In the genomic region with DNA sequence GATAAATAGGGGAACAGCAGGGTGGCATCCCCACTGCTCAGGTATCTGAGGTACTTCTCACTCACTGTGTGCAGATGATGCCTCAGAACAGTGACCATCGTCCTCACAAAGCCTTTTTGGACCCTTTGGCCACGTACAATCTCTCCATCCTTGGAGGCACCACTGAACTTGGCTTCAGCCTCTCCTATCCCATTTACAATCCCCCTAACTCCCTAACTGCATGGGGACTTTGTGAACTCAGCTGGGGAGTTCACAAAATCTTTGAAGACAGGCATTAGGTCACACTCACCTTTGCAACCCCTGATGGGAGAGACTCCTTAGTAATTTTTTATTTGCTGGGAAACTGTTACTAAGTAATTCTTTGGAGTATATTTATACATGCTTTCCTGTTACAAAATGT, we compare ENCODE assay signal across 19 cellular contexts.
"Had no signal": no experiment of that assay in that cellular context is flagged by ENCODE, and none has a peak within 500 bp of the region (broad histone marks: within the 10 kb centered on the region; RNA-seq: fewer than 3 reads in every experiment).

No MANE protein-coding gene starts in this region.

- H3K4me3 Mint-ChIP-seq: endodermal cell; mesothelial cell of epicardium; natural killer cell treated with Interleukin-12 subunit alpha and Interleukin-12 subunit beta and Interleukin-15 and Interleukin-18, amount 100 ng/mL, for 72 hours; neural progenitor cell; stimulated activated memory B cell treated with anti-CD40 and anti-IgM and Interleukin-4, amounts not matched to agents 10 μg/mL and 1 μg/mL and 100 μg/mL, for 72 hours; stimulated activated naive CD8-positive, alpha-beta T cell treated with anti-CD3 and anti-CD28 coated beads, Interleukin-15, Interleukin-2, amounts not matched to agents 100 ng/mL and 50 ng/mL, for 24 hours had no signal

- H3K36me3 Mint-ChIP-seq: natural killer cell treated with Interleukin-12 subunit alpha and Interleukin-12 subunit beta and Interleukin-15 and Interleukin-18, amount 100 ng/mL, for 72 hours; neural progenitor cell; stimulated activated memory B cell treated with anti-CD40 and anti-IgM and Interleukin-4, amounts not matched to agents 10 μg/mL and 1 μg/mL and 100 μg/mL, for 72 hours had no signal

- H3K27me3 ChIP-seq: neural progenitor cell, ovary, spleen, tibial artery had no signal

- H3K27ac Mint-ChIP-seq: endodermal cell; mesothelial cell of epicardium; natural killer cell treated with Interleukin-12 subunit alpha and Interleukin-12 subunit beta and Interleukin-15 and Interleukin-18, amount 100 ng/mL, for 72 hours; neural progenitor cell; stimulated activated memory B cell treated with anti-CD40 and anti-IgM and Interleukin-4, amounts not matched to agents 10 μg/mL and 1 μg/mL and 100 μg/mL, for 72 hours; stimulated activated naive CD8-positive, alpha-beta T cell treated with anti-CD3 and anti-CD28 coated beads, Interleukin-15, Interleukin-2, amounts not matched to agents 100 ng/mL and 50 ng/mL, for 24 hours had no signal

- ATAC-seq: natural killer cell treated with Interleukin-12 subunit alpha and Interleukin-12 subunit beta and Interleukin-15 and Interleukin-18, amount 100 ng/mL, for 72 hours; sciatic nerve; stimulated activated memory B cell treated with anti-CD40 and anti-IgM and Interleukin-4, amounts not matched to agents 10 μg/mL and 1 μg/mL and 100 μg/mL, for 72 hours had no signal

- H3K4me2 ChIP-seq: neural progenitor cell had no signal

- H3K9ac ChIP-seq: neural progenitor cell had no signal

- H3K9me3 ChIP-seq: ovary, spleen, tibial artery had no signal

- H3K9me3 Mint-ChIP-seq: endodermal cell; natural killer cell treated with Interleukin-12 subunit alpha and Interleukin-12 subunit beta and Interleukin-15 and Interleukin-18, amount 100 ng/mL, for 72 hours; stimulated activated memory B cell treated with anti-CD40 and anti-IgM and Interleukin-4, amounts not matched to agents 10 μg/mL and 1 μg/mL and 100 μg/mL, for 72 hours; stimulated activated naive CD8-positive, alpha-beta T cell treated with anti-CD3 and anti-CD28 coated beads, Interleukin-15, Interleukin-2, amounts not matched to agents 100 ng/mL and 50 ng/mL, for 24 hours had no signal

- H3K36me3 ChIP-seq: neural progenitor cell, ovary, spleen, tibial artery had no signal

- H3K4me3 ChIP-seq: coronary artery, neural progenitor cell, ovary, spleen, tibial artery had no signal

- H3K27ac ChIP-seq: coronary artery, neural progenitor cell, ovary, spleen, tibial artery had no signal

- DNase-seq: central memory CD4-positive, alpha-beta T cell; effector CD4-positive, alpha-beta T cell; endodermal cell; erythroblast; glutamatergic neuron; nucleus accumbens; ovary; spleen; stimulated activated CD4-positive, alpha-beta T cell treated with anti-CD3 and anti-CD28 coated beads, Interleukin-15, amount 100 ng/mL, for 24 hours; stimulated activated CD4-positive, alpha-beta T cell treated with anti-CD3 and anti-CD28 coated beads, Interleukin-1b, Interleukin-23, amount 100 ng/mL, for 48 hours; stimulated activated CD4-positive, alpha-beta T cell treated with anti-CD3 and anti-CD28 coated beads, Interleukin-4, amount 100 ng/mL, for 24 hours; tibial artery had no signal
